Comparison of ENCODE assay signal across 9 cellular contexts in the genomic region with DNA sequence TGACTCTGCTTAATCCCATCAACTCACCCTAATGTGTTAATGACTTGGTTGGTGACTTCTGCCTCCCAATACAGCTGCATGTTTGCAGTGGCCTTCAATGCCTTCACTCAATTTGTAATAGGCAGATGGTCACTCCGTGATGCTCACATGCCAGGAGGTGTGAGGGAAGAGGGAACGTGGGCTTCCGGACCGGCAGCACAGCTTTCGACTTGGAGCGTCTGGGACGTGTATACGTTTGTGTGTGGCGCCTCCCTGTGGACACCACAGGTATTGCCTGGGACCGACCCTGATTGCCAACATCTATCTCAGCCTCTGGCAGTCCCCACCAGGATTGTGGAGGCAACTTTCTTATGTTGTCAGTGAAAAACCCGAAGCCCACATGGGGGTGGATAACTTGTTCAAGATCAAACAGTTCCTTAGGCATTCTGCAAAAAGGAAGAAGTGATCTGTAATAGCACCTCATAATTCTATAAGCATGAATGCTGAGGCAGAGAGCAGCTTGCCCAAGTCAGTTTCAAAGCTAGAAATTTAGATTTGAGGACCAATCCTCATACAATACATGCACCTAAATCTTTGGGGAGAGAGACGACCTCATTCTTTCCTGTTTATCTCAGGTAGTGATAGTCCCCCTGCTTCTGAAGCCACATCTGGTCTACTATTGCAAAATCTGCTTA.
DNase-seq lines count a peak whose midpoint lies in the region; ATAC-seq and TF ChIP-seq lines count a peak whose summit lies in the region.
"Had no signal": no experiment of that assay in that cellular context is flagged by ENCODE, and none has a peak within 500 bp of the region (broad histone marks: within the 10 kb centered on the region; RNA-seq: fewer than 3 reads in every experiment).

No MANE protein-coding gene starts in this region.

- H3K9me2 ChIP-seq in Loucy (replicated peaks; ENCODE audit: low read depth, low read length), result no peaks in the 10 kb centered on the region

- in situ Hi-C loops in astrocyte of the spinal cord (cut with HindIII; ENCODE audit: low sequenced_read_pairs), result no loop called here

- ATAC-seq in GM19035 (IDR thresholded peaks at IDR 0.05; ENCODE audit: unreplicated experiment), result peak; percentile 59
- no peak for ATAC-seq in GM18873 (IDR thresholded peaks at IDR 0.05; ENCODE audit: low FRiP score, unreplicated experiment)

- H4K20me1 ChIP-seq in Loucy (ENCODE audit: insufficient read depth, low read length, poor library complexity, severe bottlenecking), result no peaks in the 10 kb centered on the region

- peak overlapping the region; percentile 31; the same call in 1 of the 2 replicates for H2AFZ ChIP-seq in Loucy (ENCODE audit: low read length)

- peak; percentile 94 for TF ChIP-seq CTCF in C4-2B (conservative IDR thresholded peaks at IDR 0.05)
- peak; percentile 99 for TF ChIP-seq CTCF in Loucy (conservative IDR thresholded peaks at IDR 0.05; ENCODE audit: low read length)
- TF ChIP-seq CTCF in astrocyte of the spinal cord (IDR thresholded peaks at IDR 0.05; ENCODE audit: low read depth, low read length), result peak; percentile 90

- H3K27me3 ChIP-seq in Loucy (ENCODE audit: insufficient read depth, low read length, poor library complexity, severe bottlenecking), result no peaks in the 10 kb centered on the region

- H3K4me3 ChIP-seq in Loucy (ENCODE audit: low read length, poor library complexity, severe bottlenecking) (peak overlapping the region; percentile 47), astrocyte of the spinal cord (ENCODE audit: low read depth, low read length) (no peak overlapping the region)
- H3K4me3 ChIP-seq: SK-N-MC had no signal

- DNase-seq in T-helper 1 cell (peak in 3 of 5 donors; percentile 12 to 53 (median 47)), astrocyte of the spinal cord (ENCODE audit: low read depth, low spot score) (peak; percentile 60), iris pigment epithelial cell (ENCODE audit: low read depth) (peak; percentile 69)
- DNase-seq in stimulated activated CD4-positive, alpha-beta T cell treated with anti-CD3 and anti-CD28 coated beads, Interleukin-1b, Interleukin-23, amount 100 ng/mL, for 48 hours, result peak; percentile 80

- H3K4me2 ChIP-seq in Loucy (ENCODE audit: low read depth, low read length, poor library complexity, severe bottlenecking), result peak overlapping the region; percentile 55

- H3K27ac ChIP-seq in C4-2B, result no peak overlapping the region
- H3K27ac ChIP-seq: SK-N-MC had no signal

- H3K4me1 ChIP-seq in Loucy (ENCODE audit: insufficient read depth, low read length, poor library complexity, severe bottlenecking), result no peaks in the 10 kb centered on the region

- H3K9ac ChIP-seq in Loucy (ENCODE audit: low read depth, low read length, poor library complexity, severe bottlenecking), result no peak overlapping the region

- no peaks in the 10 kb centered on the region for H3K9me3 ChIP-seq in Loucy (ENCODE audit: insufficient read depth, low read depth, low read length)

- no peaks in the 10 kb centered on the region for H3K79me2 ChIP-seq in Loucy (ENCODE audit: insufficient read depth, low read length)

- no peaks in the 10 kb centered on the region for H3F3A ChIP-seq in Loucy (ENCODE audit: low read depth)

- no peaks in the 10 kb centered on the region for H3K36me3 ChIP-seq in Loucy (ENCODE audit: insufficient read depth, low read length)
